ENCODE assay signal across 8 cellular contexts in the genomic region with DNA sequence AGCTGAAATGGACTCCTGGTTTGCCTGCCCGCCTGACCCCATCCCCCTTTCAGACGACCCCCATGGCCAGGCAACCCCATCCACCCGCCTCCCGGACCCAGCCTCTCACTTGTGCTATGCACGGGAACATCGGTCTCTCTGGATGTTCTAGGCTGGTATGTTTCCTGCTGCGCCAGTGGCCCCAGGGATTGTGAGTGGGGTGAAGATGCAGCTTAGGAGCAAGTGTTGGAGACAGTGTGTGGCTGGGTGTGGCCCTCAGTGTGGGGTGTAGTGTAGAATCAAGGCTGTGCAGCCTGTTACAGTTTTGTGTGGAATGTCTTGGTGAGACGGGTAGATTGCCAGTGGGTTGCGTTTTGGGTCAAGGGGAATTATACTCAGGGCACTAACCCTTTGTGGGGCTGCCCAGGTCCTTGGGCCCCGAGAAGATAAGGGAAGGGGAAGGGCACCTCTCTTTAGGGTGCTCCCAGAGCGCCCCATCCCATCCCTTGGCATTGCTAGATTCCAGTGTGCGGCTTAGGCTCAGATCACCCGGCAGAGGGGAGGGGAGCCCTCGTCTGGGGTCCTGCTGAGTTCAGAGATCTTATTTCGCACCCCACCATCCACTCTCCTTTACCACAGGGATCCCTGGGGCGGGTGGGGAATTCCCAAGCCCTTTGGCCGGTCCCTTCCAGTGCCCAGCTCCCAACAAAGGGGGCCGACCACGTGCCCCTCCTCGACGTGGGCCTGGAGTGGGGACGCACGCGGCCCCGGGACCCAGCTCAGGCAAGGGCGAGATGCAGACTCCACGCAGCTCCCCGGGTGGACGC. TPM values are rescaled to one million over a fixed set of nuclear protein-coding genes. Genes with fewer than 3 reads are reported as not detected.
A peak's percentile ranks its signal among the peaks of the same experiment; 100 is the strongest.
DNase-seq lines count a peak whose midpoint lies in the region; ATAC-seq and TF ChIP-seq lines count a peak whose summit lies in the region.

No MANE protein-coding gene starts in this region.

- TF ChIP-seq POLR2A in esophagus squamous epithelium (IDR thresholded peaks at IDR 0.05): no peak

- H3K9me3 ChIP-seq in esophagus squamous epithelium: no peaks in the 10 kb centered on the region

- TF ChIP-seq CTCF in RWPE1 (conservative IDR thresholded peaks at IDR 0.05; ENCODE audit: low read depth) (no peak), esophagus squamous epithelium (IDR thresholded peaks at IDR 0.05) (no peak)

- peak overlapping the region; percentile 68 to 83 (median 78) for H3K4me3 ChIP-seq in esophagus squamous epithelium

- H3K27ac ChIP-seq in RWPE1 (peak overlapping the region; percentile 99), esophagus squamous epithelium (peak overlapping the region; percentile 96 to 100 (median 98))

- ATAC-seq in HG03175 (IDR thresholded peaks at IDR 0.05; ENCODE audit: unreplicated experiment): no peak

- peaks cover 16 to 58% (median 26%) of the 10 kb centered on the region in 3 donors for H3K4me1 ChIP-seq in esophagus squamous epithelium

- DNase-seq in D341Med (ENCODE audit: low spot score): peak; percentile 27
- DNase-seq in RWPE1 (ENCODE audit: low spot score): no peak
- no peak for DNase-seq in esophagus squamous epithelium (lab: John Stamatoyannopoulos, UW)
- DNase-seq in pons (ENCODE audit: low spot score): peak; percentile 9
- no peak for DNase-seq in stimulated activated CD8-positive, alpha-beta memory T cell treated with anti-CD3 and anti-CD28 coated beads, Interleukin-4, amount 100 ng/mL, for 48 hours
- DNase-seq in NCI-H2029 (lab: John Stamatoyannopoulos, UW): no peak
- DNase-seq in RPMI8226: no peak

- peaks cover 0 to 5% (median 0%) of the 10 kb centered on the region in 4 donors for H3K27me3 ChIP-seq in esophagus squamous epithelium

- POLR2A ChIA-PET in RWPE1 (lab: Yijun Ruan, JAX; ENCODE audit: low non-redundant PET): interaction anchor here (1.0 to 5.8 kb wide), 4 partner anchors 16 to 310 kb away, joined by 3 to 81 read pairs (median 10); no protein-coding TSS in a partner anchor

- intact Hi-C loops in esophagus squamous epithelium (cut with DNase I): loop anchor here (5.0 kb wide), 1 partner anchor 434 kb away; no protein-coding TSS in a partner anchor

- CTCF ChIA-PET in RWPE1 (lab: Yijun Ruan, JAX): interaction anchor here (0.5 to 5.8 kb wide), 40 partner anchors 10 to 640 kb away, joined by 3 to 63 read pairs (median 5); partner anchors contain the start of gene C9orf50

- WGBS in esophagus squamous epithelium, 2 donors: 55 to 61% methylated on average over 4 to 5 of the region's 29 CpGs

- H3K36me3 ChIP-seq in esophagus squamous epithelium: no peaks in the 10 kb centered on the region

RNA-seq across cellular contexts. Expression of gene IER5L, which starts 4.6 kb away (rescaled TPM):
- 1 to 10 TPM; 6.1 to 8.7 (median 7.2) TPM for total RNA-seq in esophagus squamous epithelium

Comparison
In these comparisons a context has a peak if more than half of its experiments do, and no peak if none do; other contexts are left out.
1. DNase-seq: peak in D341Med (single experiment) and pons (single experiment); none in RWPE1 (single experiment), esophagus squamous epithelium (single experiment), stimulated activated CD8-positive, alpha-beta memory T cell treated with anti-CD3 and anti-CD28 coated beads, Interleukin-4, amount 100 ng/mL, for 48 hours (single experiment), NCI-H2029 (single experiment) and RPMI8226 (single experiment).